ENCODE assay signal across 12 cellular contexts in genomic region chr10:13865758-13866491, GRCh38.
DNase-seq lines count a peak whose midpoint lies in the region; ATAC-seq, FAIRE-seq and TF ChIP-seq lines count a peak whose summit lies in the region.
"Had no signal": no experiment of that assay in that cellular context is flagged by ENCODE, and none has a peak within 500 bp of the region (broad histone marks: within the 10 kb centered on the region; RNA-seq: fewer than 3 reads in every experiment).

No MANE protein-coding gene starts in this region.

- peak overlapping the region; percentile 96 for H3K27ac Mint-ChIP-seq in endothelial cell (ENCODE audit: unreplicated experiment)
- H3K27ac Mint-ChIP-seq: CD14-positive monocyte had no signal

- no peak overlapping the region for H3K27ac ChIP-seq in pancreas
- H3K27ac ChIP-seq: WERI-Rb-1 had no signal

- peaks cover 9% of the 10 kb centered on the region for H3K36me3 Mint-ChIP-seq in endothelial cell (ENCODE audit: low read depth, unreplicated experiment)
- H3K36me3 Mint-ChIP-seq: CD14-positive monocyte had no signal

- peak; percentile 44 for ATAC-seq in left lobe of liver
- no peak for ATAC-seq in HG02678 (IDR thresholded peaks at IDR 0.05; ENCODE audit: unreplicated experiment)
- ATAC-seq in pancreas: no peak

- WGBS in pancreas, 2 donors: 76 to 82% methylated on average over 12 of the region's 12 CpGs

- H3K4me3 ChIP-seq in AG10803 (ENCODE audit: low read length) (no peak overlapping the region), MG63 (no peak overlapping the region), pancreas (no peak overlapping the region)

- FAIRE-seq in pancreas (lab: Jason Lieb, UNC): no peak

- intact Hi-C loops in pancreas (cut with DNase I): no loop called here

- H3K36me3 ChIP-seq in MG63: no peaks in the 10 kb centered on the region
- H3K36me3 ChIP-seq in pancreas: no peaks in the 10 kb centered on the region
- H3K36me3 ChIP-seq: WERI-Rb-1 had no signal

- H3K4me1 Mint-ChIP-seq in endothelial cell (ENCODE audit: unreplicated experiment): peaks cover 50% of the 10 kb centered on the region
- H3K4me1 Mint-ChIP-seq: CD14-positive monocyte had no signal

- H3K4me3 Mint-ChIP-seq in endothelial cell (ENCODE audit: unreplicated experiment): peak overlapping the region; percentile 10
- H3K4me3 Mint-ChIP-seq: CD14-positive monocyte had no signal

- H3K4me1 ChIP-seq in pancreas: no peaks in the 10 kb centered on the region

- TF ChIP-seq CTCF in AG10803 (conservative IDR thresholded peaks at IDR 0.05; ENCODE audit: low read length) (no peak), endothelial cell (IDR thresholded peaks at IDR 0.05; ENCODE audit: unreplicated experiment) (no peak), pancreas (IDR thresholded peaks at IDR 0.05) (no peak)

- H3K9me3 ChIP-seq in MG63 (no peaks in the 10 kb centered on the region), pancreas (no peaks in the 10 kb centered on the region)

- DNase-seq in AG10803 (ENCODE audit: low read depth): peak; percentile 62
- DNase-seq in MG63: peak; percentile 68
- peak; percentile 30 for DNase-seq in endothelial cell (ENCODE audit: low spot score)
- no peak for DNase-seq in left lobe of liver (ENCODE audit: low spot score)
- no peak for DNase-seq in stimulated activated CD4-positive, alpha-beta T cell treated with anti-CD3 and anti-CD28 coated beads, Interleukin-4, amount 100 ng/mL, for 24 hours
- DNase-seq in pancreas: no peak
- DNase-seq in GM19240 (ENCODE audit: insufficient read length, low spot score): no peak
- DNase-seq: erythroblast, NCI-H69, WERI-Rb-1 had no signal

- no peaks in the 10 kb centered on the region for H3K27me3 ChIP-seq in MG63
- no peaks in the 10 kb centered on the region for H3K27me3 ChIP-seq in pancreas

- H3K9me3 Mint-ChIP-seq in endothelial cell (ENCODE audit: unreplicated experiment): no peaks in the 10 kb centered on the region
- H3K9me3 Mint-ChIP-seq: CD14-positive monocyte had no signal

- H3K27me3 Mint-ChIP-seq in endothelial cell (ENCODE audit: unreplicated experiment): peaks cover 1% of the 10 kb centered on the region

Comparison
In these comparisons a context has a peak if more than half of its experiments do, and no peak if none do; other contexts are left out.
1. DNase-seq: peak in AG10803 (single experiment), MG63 (single experiment) and endothelial cell (single experiment); none in left lobe of liver (single experiment), stimulated activated CD4-positive, alpha-beta T cell treated with anti-CD3 and anti-CD28 coated beads, Interleukin-4, amount 100 ng/mL, for 24 hours (single experiment), pancreas (0 of 6) and GM19240 (single experiment).